ENCODE assay signal across 1 cellular context in the genomic region with DNA sequence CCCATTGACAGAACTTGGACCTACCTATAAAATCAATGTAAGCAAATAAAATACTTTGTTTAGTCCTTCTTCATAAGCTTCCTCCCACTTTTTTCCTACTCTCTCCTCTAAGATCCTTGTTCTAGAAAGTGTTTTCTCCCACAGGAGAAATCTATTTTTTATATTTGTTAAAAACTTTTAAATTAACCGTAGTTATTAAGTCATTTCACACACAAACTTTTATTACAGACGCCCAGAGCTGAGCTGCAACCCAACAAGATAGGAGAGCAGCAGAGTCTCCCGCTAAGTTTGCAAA.
TF ChIP-seq lines count a peak whose summit lies in the region.

No MANE protein-coding gene starts in this region.

TF ChIP-seq in GM12878, 131 proteins besides CTCF, POLR2A, EP300 and RAD21:
- TF ChIP-seq JUNB (IDR thresholded peaks at IDR 0.05) (no peak), STAT3 (IDR thresholded peaks at IDR 0.05; ENCODE audit: low read depth, low read length) (no peak), CHD1 (IDR thresholded peaks at IDR 0.05; ENCODE audit: low read depth, low read length) (no peak), SMC3 (IDR thresholded peaks at IDR 0.05; ENCODE audit: borderline replicate concordance, low read length) (no peak), EZH2 (IDR thresholded peaks at IDR 0.05; ENCODE audit: borderline replicate concordance, control insufficient read depth, low read depth, low read length) (no peak), HSF1 (IDR thresholded peaks at IDR 0.05; ENCODE audit: low read depth, low read length) (no peak), POLR2AphosphoS2 (IDR thresholded peaks at IDR 0.05; ENCODE audit: low read depth, low read length) (no peak), MLLT1 (IDR thresholded peaks at IDR 0.05) (no peak), JUND (IDR thresholded peaks at IDR 0.05; ENCODE audit: low read depth, low read length) (no peak), BHLHE40 (IDR thresholded peaks at IDR 0.05; ENCODE audit: borderline replicate concordance in 1 of 2, low read depth in 2 of 2, low read length in 1 of 2) (no peak), RUNX3 (IDR thresholded peaks at IDR 0.05; ENCODE audit: low read length) (no peak), NR2F1 (conservative IDR thresholded peaks at IDR 0.05) (no peak), E4F1 (IDR thresholded peaks at IDR 0.05; ENCODE audit: borderline replicate concordance, partially characterized antibody) (no peak), NRF1 (conservative IDR thresholded peaks at IDR 0.05; ENCODE audit: low read depth, low read length) (no peak)
- TF ChIP-seq, protein P1, sequence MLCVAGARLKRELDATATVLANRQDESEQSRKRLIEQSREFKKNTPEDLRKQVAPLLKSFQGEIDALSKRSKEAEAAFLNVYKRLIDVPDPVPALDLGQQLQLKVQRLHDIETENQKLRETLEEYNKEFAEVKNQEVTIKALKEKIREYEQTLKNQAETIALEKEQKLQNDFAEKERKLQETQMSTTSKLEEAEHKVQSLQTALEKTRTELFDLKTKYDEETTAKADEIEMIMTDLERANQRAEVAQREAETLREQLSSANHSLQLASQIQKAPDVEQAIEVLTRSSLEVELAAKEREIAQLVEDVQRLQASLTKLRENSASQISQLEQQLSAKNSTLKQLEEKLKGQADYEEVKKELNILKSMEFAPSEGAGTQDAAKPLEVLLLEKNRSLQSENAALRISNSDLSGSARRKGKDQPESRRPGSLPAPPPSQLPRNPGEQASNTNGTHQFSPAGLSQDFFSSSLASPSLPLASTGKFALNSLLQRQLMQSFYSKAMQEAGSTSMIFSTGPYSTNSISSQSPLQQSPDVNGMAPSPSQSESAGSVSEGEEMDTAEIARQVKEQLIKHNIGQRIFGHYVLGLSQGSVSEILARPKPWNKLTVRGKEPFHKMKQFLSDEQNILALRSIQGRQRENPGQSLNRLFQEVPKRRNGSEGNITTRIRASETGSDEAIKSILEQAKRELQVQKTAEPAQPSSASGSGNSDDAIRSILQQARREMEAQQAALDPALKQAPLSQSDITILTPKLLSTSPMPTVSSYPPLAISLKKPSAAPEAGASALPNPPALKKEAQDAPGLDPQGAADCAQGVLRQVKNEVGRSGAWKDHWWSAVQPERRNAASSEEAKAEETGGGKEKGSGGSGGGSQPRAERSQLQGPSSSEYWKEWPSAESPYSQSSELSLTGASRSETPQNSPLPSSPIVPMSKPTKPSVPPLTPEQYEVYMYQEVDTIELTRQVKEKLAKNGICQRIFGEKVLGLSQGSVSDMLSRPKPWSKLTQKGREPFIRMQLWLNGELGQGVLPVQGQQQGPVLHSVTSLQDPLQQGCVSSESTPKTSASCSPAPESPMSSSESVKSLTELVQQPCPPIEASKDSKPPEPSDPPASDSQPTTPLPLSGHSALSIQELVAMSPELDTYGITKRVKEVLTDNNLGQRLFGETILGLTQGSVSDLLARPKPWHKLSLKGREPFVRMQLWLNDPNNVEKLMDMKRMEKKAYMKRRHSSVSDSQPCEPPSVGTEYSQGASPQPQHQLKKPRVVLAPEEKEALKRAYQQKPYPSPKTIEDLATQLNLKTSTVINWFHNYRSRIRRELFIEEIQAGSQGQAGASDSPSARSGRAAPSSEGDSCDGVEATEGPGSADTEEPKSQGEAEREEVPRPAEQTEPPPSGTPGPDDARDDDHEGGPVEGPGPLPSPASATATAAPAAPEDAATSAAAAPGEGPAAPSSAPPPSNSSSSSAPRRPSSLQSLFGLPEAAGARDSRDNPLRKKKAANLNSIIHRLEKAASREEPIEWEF (IDR thresholded peaks at IDR 0.05; ENCODE audit: insufficient replicate concordance, low read depth, low read length): no peak
- TF ChIP-seq, protein P2, sequence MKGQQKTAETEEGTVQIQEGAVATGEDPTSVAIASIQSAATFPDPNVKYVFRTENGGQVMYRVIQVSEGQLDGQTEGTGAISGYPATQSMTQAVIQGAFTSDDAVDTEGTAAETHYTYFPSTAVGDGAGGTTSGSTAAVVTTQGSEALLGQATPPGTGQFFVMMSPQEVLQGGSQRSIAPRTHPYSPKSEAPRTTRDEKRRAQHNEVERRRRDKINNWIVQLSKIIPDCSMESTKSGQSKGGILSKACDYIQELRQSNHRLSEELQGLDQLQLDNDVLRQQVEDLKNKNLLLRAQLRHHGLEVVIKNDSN (IDR thresholded peaks at IDR 0.05; ENCODE audit: borderline replicate concordance, extremely low read length, insufficient read depth, low read depth, low read length): no peak
